23 cellular contexts compared by ENCODE assay signal in genomic region chr18:28411806-28412205, GRCh38.
A peak's percentile ranks its signal among the peaks of the same experiment; 100 is the strongest.
DNase-seq lines count a peak whose midpoint lies in the region; TF ChIP-seq lines count a peak whose summit lies in the region.
"Had no signal": no experiment of that assay in that cellular context is flagged by ENCODE, and none has a peak within 500 bp of the region (broad histone marks: within the 10 kb centered on the region; RNA-seq: fewer than 3 reads in every experiment).

No MANE protein-coding gene starts in this region.

- no peak for TF ChIP-seq RAD21 in Ishikawa (IDR thresholded peaks at IDR 0.05; ENCODE audit: low read depth)

- H3K27ac ChIP-seq in coronary artery, result no peak overlapping the region
- H3K27ac ChIP-seq: A549, lower lobe of right lung, Peyer's patch, sigmoid colon, upper lobe of right lung had no signal

- DNase-seq in AG09309 (ENCODE audit: low read depth) (peak; percentile 69), epithelial cell of esophagus (ENCODE audit: low read depth) (peak; percentile 52), medulla oblongata (ENCODE audit: extremely low spot score) (peak; percentile 23), GDM1 (lab: John Stamatoyannopoulos, UW) (no peak), DMS 273 treated with DMSO at 0.1 percent for 48 hours (lab: John Stamatoyannopoulos, UW) (no peak), coronary artery (ENCODE audit: low spot score) (no peak)
- no peak for DNase-seq in activated naive CD4-positive, alpha-beta T cell treated with anti-CD3 and anti-CD28 coated beads, Interleukin-2, amount 50 U/mL, for 16 hours
- DNase-seq: activated CD4-positive, CD25-positive, alpha-beta regulatory T cell; activated naive CD4-positive, alpha-beta T cell treated with anti-CD3 and anti-CD28 coated beads for 36 hours; Caco-2; cerebellar nuclear complex; GOT3; KBM-7; lower lobe of right lung; NCI-H1436 treated with DMSO at 0.1 percent for 48 hours; NCI-H526 treated with DMSO at 0.1 percent for 48 hours; Peyer's patch; sigmoid colon; stimulated activated naive B cell treated with anti-CD40 and anti-IgM and Interleukin-4, amounts not matched to agents 10 μg/mL and 1 μg/mL and 100 μg/mL, for 72 hours; T-helper 1 cell; upper lobe of right lung had no signal

- H3K4me3 ChIP-seq in AG09309 (ENCODE audit: control insufficient read depth, low read depth, low read length), result no peak overlapping the region
- no peak overlapping the region for H3K4me3 ChIP-seq in epithelial cell of esophagus (ENCODE audit: low read length)
- no peak overlapping the region for H3K4me3 ChIP-seq in coronary artery
- H3K4me3 ChIP-seq: A549, lower lobe of right lung, Peyer's patch, sigmoid colon, upper lobe of right lung had no signal

- peak; percentile 19; the same call in 1 of the 2 replicates for TF ChIP-seq EP300 in Ishikawa (IDR thresholded peaks at IDR 0.05; ENCODE audit: borderline replicate concordance)

- TF ChIP-seq CTCF in AG09309 (IDR thresholded peaks at IDR 0.05; ENCODE audit: control insufficient read depth, insufficient read depth, low read depth, low read length, missing control alignments) (no peak), epithelial cell of esophagus (IDR thresholded peaks at IDR 0.05; ENCODE audit: insufficient read depth, low read depth, low read length, missing control alignments) (no peak), coronary artery (IDR thresholded peaks at IDR 0.05) (no peak)

TF ChIP-seq in Ishikawa, 13 proteins besides CTCF, POLR2A, EP300 and RAD21:
- TF ChIP-seq MAX (IDR thresholded peaks at IDR 0.05) (no peak), NFIC (IDR thresholded peaks at IDR 0.05) (peak; percentile 78), TEAD4 (IDR thresholded peaks at IDR 0.05) (peak; percentile 68; the same call in 1 of the 2 replicates), TCF12 (IDR thresholded peaks at IDR 0.05; ENCODE audit: low read depth) (peak; percentile 41; the same call in 1 of the 2 replicates), YY1 (IDR thresholded peaks at IDR 0.05; ENCODE audit: low read depth) (no peak), FOXM1 (IDR thresholded peaks at IDR 0.05; ENCODE audit: borderline replicate concordance, low read depth) (no peak)
TF ChIP-seq in Ishikawa: peak in this region for 3.

Comparison
In these comparisons a context has a peak if more than half of its experiments do, and no peak if none do; other contexts are left out.
1. DNase-seq: peak in AG09309 (single experiment), epithelial cell of esophagus (single experiment) and medulla oblongata (single experiment); none in GDM1 (single experiment), DMS 273 treated with DMSO at 0.1 percent for 48 hours (single experiment), coronary artery (single experiment) and activated naive CD4-positive, alpha-beta T cell treated with anti-CD3 and anti-CD28 coated beads, Interleukin-2, amount 50 U/mL, for 16 hours (single experiment).